8 cellular contexts compared by ENCODE assay signal in the genomic region with DNA sequence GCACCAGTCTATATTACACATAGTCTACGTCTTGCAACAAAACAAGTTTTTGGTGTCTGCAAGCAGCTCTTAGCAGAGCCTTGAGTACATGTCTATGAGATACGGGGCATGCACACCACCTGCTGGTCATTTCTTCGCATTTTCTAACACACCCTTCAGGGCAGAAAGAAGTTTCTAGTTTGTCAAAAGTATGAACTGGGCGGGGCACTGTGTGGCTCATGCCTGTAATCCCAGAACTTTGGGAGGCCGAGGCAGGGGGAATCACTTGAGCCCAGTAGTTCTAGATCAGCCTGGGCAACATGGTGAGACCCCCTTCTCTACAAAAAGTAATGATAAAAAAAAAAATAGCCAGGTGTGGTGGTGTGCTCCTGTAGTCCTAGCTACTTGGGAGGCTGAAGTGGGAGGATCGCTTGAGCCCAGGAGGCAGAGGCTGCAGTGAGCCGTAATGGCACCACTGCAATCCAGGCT.
DNase-seq lines count a peak whose midpoint lies in the region; ATAC-seq, FAIRE-seq and TF ChIP-seq lines count a peak whose summit lies in the region.

No MANE protein-coding gene starts in this region.

- H3K4me3 ChIP-seq in colonic mucosa (no peak overlapping the region), left lung (no peak overlapping the region)

- H3K9ac ChIP-seq in colonic mucosa (ENCODE audit: low read depth in 2 of 2, low read length in 2 of 2), result no peak overlapping the region

- H3K36me3 Mint-ChIP-seq in activated CD4-positive, alpha-beta T cell treated with anti-CD3 and anti-CD28 coated beads for 36 hours (ENCODE audit: low read depth), result no peaks in the 10 kb centered on the region

- H3K4me1 ChIP-seq in colonic mucosa, result no peaks in the 10 kb centered on the region
- peaks cover 7 to 53% of the 10 kb centered on the region in 2 donors for H3K4me1 ChIP-seq in left lung

- no peak overlapping the region for H3K4me3 Mint-ChIP-seq in activated CD4-positive, alpha-beta T cell treated with anti-CD3 and anti-CD28 coated beads for 36 hours

- TF ChIP-seq CTCF in colonic mucosa (IDR thresholded peaks at IDR 0.05) (peak; percentile 64), left lung (IDR thresholded peaks at IDR 0.05) (peak; percentile 60 to 82)

- H3K9me3 Mint-ChIP-seq in activated CD4-positive, alpha-beta T cell treated with anti-CD3 and anti-CD28 coated beads for 36 hours (ENCODE audit: low read depth), result no peaks in the 10 kb centered on the region

- H3K27me3 Mint-ChIP-seq in activated CD4-positive, alpha-beta T cell treated with anti-CD3 and anti-CD28 coated beads for 36 hours, result peaks cover 8% of the 10 kb centered on the region

- CTCF ChIA-PET in activated CD4-positive, alpha-beta T cell treated with anti-CD3 and anti-CD28 coated beads for 36 hours (lab: Charles Lee), result interaction anchor here (0.6 to 11.5 kb wide), 20 partner anchors 10 to 405 kb away, joined by 3 to 190 read pairs (median 4); a partner anchor contains a TSS

- H3K36me3 ChIP-seq in colonic mucosa (no peaks in the 10 kb centered on the region), left lung (no peaks in the 10 kb centered on the region)

- peak overlapping the region; percentile 11 for H3K27ac Mint-ChIP-seq in activated CD4-positive, alpha-beta T cell treated with anti-CD3 and anti-CD28 coated beads for 36 hours

- intact Hi-C loops in activated CD4-positive, alpha-beta T cell treated with anti-CD3 and anti-CD28 coated beads for 36 hours (cut with DNase I, micrococcal nuclease), result loop anchor here (1.0 to 5.0 kb wide), 6 partner anchors 31 to 706 kb away; no protein-coding TSS in a partner anchor
- intact Hi-C loops in colonic mucosa (cut with DNase I), result loop anchor here (2.0 to 5.0 kb wide), 2 partner anchors 347 to 401 kb away; no protein-coding TSS in a partner anchor
- intact Hi-C loops in left lung (cut with DNase I), result loop anchor here in 1 of 2 donors (5.0 kb wide), 1 partner anchor 346 kb away; no protein-coding TSS in a partner anchor

- H3K27me3 ChIP-seq in colonic mucosa (no peaks in the 10 kb centered on the region), left lung (no peaks in the 10 kb centered on the region)

- POLR2A ChIA-PET in activated CD4-positive, alpha-beta T cell treated with anti-CD3 and anti-CD28 coated beads for 36 hours (lab: Charles Lee), result interaction anchor here (0.8 kb wide), 1 partner anchor 346 kb away, joined by 3 read pairs; no protein-coding TSS in a partner anchor

- H3K9me3 ChIP-seq in colonic mucosa, result no peaks in the 10 kb centered on the region
- H3K9me3 ChIP-seq in left lung, result no peaks in the 10 kb centered on the region

- peak; percentile 68 for ATAC-seq in GM18499 (IDR thresholded peaks at IDR 0.05; ENCODE audit: insufficient read depth, unreplicated experiment)
- peak; percentile 87 for ATAC-seq in HG02938 (IDR thresholded peaks at IDR 0.05; ENCODE audit: unreplicated experiment)
- peak; percentile 96 for ATAC-seq in activated CD4-positive, alpha-beta T cell treated with anti-CD3 and anti-CD28 coated beads for 36 hours
- peak; percentile 93 for ATAC-seq in left lung

- no peak overlapping the region for H3K27ac ChIP-seq in colonic mucosa
- peak overlapping the region in 1 of 2 donors; percentile 29 for H3K27ac ChIP-seq in left lung

- DNase-seq in NCI-H446 treated with DMSO at 0.1 percent for 48 hours (lab: John Stamatoyannopoulos, UW) (peak; percentile 31), colonic mucosa (peak; percentile 86), left lung (peak in 1 of 2 donors; percentile 83)
- peak; percentile 87 for DNase-seq in activated CD4-positive, alpha-beta T cell treated with anti-CD3 and anti-CD28 coated beads for 36 hours
- DNase-seq in stimulated activated CD4-positive, alpha-beta T cell treated with anti-CD3 and anti-CD28 coated beads, TNF-alpha, amount 100 ng/mL, for 1 hour (ENCODE audit: low read depth in 3 of 3, low spot score in 1 of 3), result peak; percentile 25 to 47 (median 39)

- H3K4me1 Mint-ChIP-seq in activated CD4-positive, alpha-beta T cell treated with anti-CD3 and anti-CD28 coated beads for 36 hours, result peaks cover 17% of the 10 kb centered on the region

- FAIRE-seq in A204.1 (lab: Jason Lieb, UNC), result peak; percentile 86
